24 cellular contexts compared by ENCODE assay signal in the genomic region with DNA sequence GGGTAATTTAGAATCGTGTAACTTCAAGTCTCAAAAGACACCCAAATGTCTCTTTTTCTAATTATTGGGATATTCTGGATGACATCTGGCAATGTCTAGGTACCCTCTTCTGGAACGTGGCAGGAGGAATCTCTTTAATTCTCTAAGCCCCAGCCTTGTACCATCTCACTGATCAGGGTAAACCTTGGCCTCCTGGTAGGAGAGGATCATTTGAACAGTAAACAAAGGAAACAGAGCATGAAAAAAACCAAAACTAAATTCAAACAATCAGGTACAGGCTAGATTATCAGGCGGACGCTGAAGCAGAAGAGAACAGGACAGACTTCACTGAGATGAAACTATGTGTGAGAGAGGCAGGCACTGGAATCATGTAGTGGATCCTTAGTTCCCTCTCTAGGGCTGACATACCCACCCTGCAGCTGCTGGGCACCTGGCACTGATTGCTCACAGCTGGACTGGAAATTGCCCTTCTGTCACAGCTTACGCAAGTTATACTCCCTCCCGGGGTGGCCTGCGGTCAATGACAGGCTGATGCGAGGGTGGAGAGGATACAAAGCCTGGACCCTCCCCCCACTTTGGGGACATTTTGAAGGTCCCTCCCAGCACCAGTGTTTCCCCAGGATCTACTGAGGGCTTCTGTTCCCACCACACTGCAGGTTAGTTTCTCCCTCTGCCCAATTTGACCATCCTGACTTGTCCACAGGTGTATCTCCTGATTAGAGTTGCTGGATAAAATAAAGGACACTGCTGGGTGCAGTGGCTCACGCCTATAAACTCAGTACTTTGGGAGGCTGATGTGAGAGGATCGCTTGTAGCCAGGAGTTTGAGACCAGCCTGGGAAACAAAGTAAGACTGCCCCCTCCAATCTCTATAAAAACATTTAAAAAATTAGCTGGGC. TPM values are rescaled to one million over a fixed set of nuclear protein-coding genes. Genes with fewer than 3 reads are reported as not detected.
DNase-seq lines count a peak whose midpoint lies in the region; ATAC-seq and TF ChIP-seq lines count a peak whose summit lies in the region.
"Had no signal": no experiment of that assay in that cellular context is flagged by ENCODE, and none has a peak within 500 bp of the region (broad histone marks: within the 10 kb centered on the region; RNA-seq: fewer than 3 reads in every experiment).

No MANE protein-coding gene starts in this region.

- intact Hi-C loops in uterus (cut with DNase I; ENCODE audit: low total_unique reads): no loop called here

- H3K27ac Mint-ChIP-seq in progenitor cell of endocrine pancreas: peak overlapping the region; percentile 8
- H3K27ac Mint-ChIP-seq: activated T-helper 2 cell treated with anti-CD3 and anti-CD28 coated beads, Interferon-gamma antibody, Interleukin-2, Interleukin-4, amounts not matched to agents 10 μg/mL and 5 μg/mL and 100 μg/mL, durations not matched to agents 14 hours and 24 hours and 36 hours; endodermal cell; memory B cell; naive thymus-derived CD8-positive, alpha-beta T cell had no signal

- DNase-seq in NCI-H2171 treated with DMSO at 0.1 percent for 48 hours (lab: John Stamatoyannopoulos, UW): peak; percentile 34
- DNase-seq in NCI-H2171 (lab: John Stamatoyannopoulos, UW): no peak
- peak; percentile 76 for DNase-seq in NCI-H69 (lab: John Stamatoyannopoulos, UW)
- peak; percentile 36 for DNase-seq in fibroblast of gingiva (ENCODE audit: low read depth)
- DNase-seq in progenitor cell of endocrine pancreas (ENCODE audit: low spot score, unreplicated experiment): no peak
- DNase-seq in uterus: no peak
- DNase-seq: activated CD4-positive, alpha-beta T cell treated with anti-CD3 and anti-CD28 coated beads for 48 hours; DMS79 treated with DMSO at 0.1 percent for 48 hours; endodermal cell; hypothalamus; islet precursor cell; naive thymus-derived CD8-positive, alpha-beta T cell; NCI-H1105; NK-92 treated with Interleukin-12 subunit alpha and Interleukin-12 subunit beta, amount 100 ng/mL, for 24 hours; SW 1271 had no signal

- no peaks in the 10 kb centered on the region for H3K36me3 Mint-ChIP-seq in progenitor cell of endocrine pancreas (ENCODE audit: insufficient read depth)
- H3K36me3 Mint-ChIP-seq: naive thymus-derived CD8-positive, alpha-beta T cell had no signal

- no peak overlapping the region for H3K4me3 Mint-ChIP-seq in progenitor cell of endocrine pancreas (ENCODE audit: low read depth)
- H3K4me3 Mint-ChIP-seq: endodermal cell; memory B cell; naive thymus-derived CD8-positive, alpha-beta T cell had no signal

- H3K27me3 ChIP-seq in uterus: no peaks in the 10 kb centered on the region
- H3K27me3 ChIP-seq: body of pancreas, vagina had no signal

- H3K4me1 ChIP-seq in uterus: no peaks in the 10 kb centered on the region
- H3K4me1 ChIP-seq: body of pancreas, prostate gland, vagina had no signal

- no peaks in the 10 kb centered on the region for H3K9me3 Mint-ChIP-seq in progenitor cell of endocrine pancreas (ENCODE audit: low read depth)
- H3K9me3 Mint-ChIP-seq: activated T-helper 2 cell treated with anti-CD3 and anti-CD28 coated beads, Interferon-gamma antibody, Interleukin-2, Interleukin-4, amounts not matched to agents 10 μg/mL and 5 μg/mL and 100 μg/mL, durations not matched to agents 14 hours and 24 hours and 36 hours; memory B cell; naive thymus-derived CD8-positive, alpha-beta T cell had no signal

- no peak overlapping the region for H3K27ac ChIP-seq in uterus
- H3K27ac ChIP-seq: body of pancreas, KMS-11, vagina had no signal

- H3K4me3 ChIP-seq in uterus: no peak overlapping the region
- H3K4me3 ChIP-seq: body of pancreas, prostate gland, smooth muscle cell, vagina had no signal

- no peaks in the 10 kb centered on the region for H3K27me3 Mint-ChIP-seq in progenitor cell of endocrine pancreas
- H3K27me3 Mint-ChIP-seq: memory B cell had no signal

- H3K36me3 ChIP-seq in uterus: no peaks in the 10 kb centered on the region
- H3K36me3 ChIP-seq: prostate gland, vagina had no signal

- TF ChIP-seq CTCF in progenitor cell of endocrine pancreas (IDR thresholded peaks at IDR 0.05; ENCODE audit: unreplicated experiment) (no peak), uterus (IDR thresholded peaks at IDR 0.05) (no peak)

- no peak for ATAC-seq in HG03045 (IDR thresholded peaks at IDR 0.05; ENCODE audit: unreplicated experiment)
- no peak for ATAC-seq in GM21360 (IDR thresholded peaks at IDR 0.05; ENCODE audit: unreplicated experiment)
- ATAC-seq: body of pancreas; naive thymus-derived CD8-positive, alpha-beta T cell had no signal

- H3K4me1 Mint-ChIP-seq in progenitor cell of endocrine pancreas (ENCODE audit: low read depth): peaks cover 9% of the 10 kb centered on the region
- H3K4me1 Mint-ChIP-seq: memory B cell had no signal

- no peaks in the 10 kb centered on the region for H3K9me3 ChIP-seq in uterus
- H3K9me3 ChIP-seq: body of pancreas, prostate gland, vagina had no signal

- no peak for TF ChIP-seq POLR2A in uterus (IDR thresholded peaks at IDR 0.05)

RNA-seq across cellular contexts. Expression of gene ZBTB24, which starts 20.6 kb away (rescaled TPM):
- 10.8 and 11.4 TPM in 2 replicates for total RNA-seq in progenitor cell of endocrine pancreas
- 10 to 100 TPM in 2 of 4 donors, 1 to 10 TPM in 2; 4.4 to 12.6 (median 9.0) TPM for total RNA-seq in uterus

RNA-seq across cellular contexts. Expression of gene MICAL1, which starts 48.0 kb away (rescaled TPM):
- 101 and 102 TPM in 2 replicates for total RNA-seq in progenitor cell of endocrine pancreas
- total RNA-seq in uterus: 10 to 100 TPM; 27.2 to 46.1 (median 36.2) TPM

Comparison
In these comparisons a context has a peak if more than half of its experiments do, and no peak if none do; other contexts are left out.
1. DNase-seq: peak in NCI-H2171 treated with DMSO at 0.1 percent for 48 hours (single experiment), NCI-H69 (single experiment) and fibroblast of gingiva (single experiment); none in NCI-H2171 (single experiment), progenitor cell of endocrine pancreas (single experiment) and uterus (0 of 2).